Comparison of ENCODE assay signal across 9 cellular contexts in genomic region chr10:8049151-8049873, GRCh38. TPM values are rescaled to one million over a fixed set of nuclear protein-coding genes. Genes with fewer than 3 reads are reported as not detected.
DNase-seq lines count a peak whose midpoint lies in the region; ATAC-seq and TF ChIP-seq lines count a peak whose summit lies in the region.
"Had no signal": no experiment of that assay in that cellular context is flagged by ENCODE, and none has a peak within 500 bp of the region (broad histone marks: within the 10 kb centered on the region; RNA-seq: fewer than 3 reads in every experiment).

No MANE protein-coding gene starts in this region.

- in situ Hi-C loops in brain microvascular endothelial cell (cut with HindIII; ENCODE audit: low pct_ligation_motif_present, low sequenced_read_pairs), result no loop called here

- peaks cover 26 to 62% of the 10 kb centered on the region in 2 donors for H3K4me1 ChIP-seq in thoracic aorta (ENCODE audit: control insufficient read depth in 1 of 2, low read depth in 2 of 2)

- no peak for ATAC-seq in activated naive CD4-positive, alpha-beta T cell treated with anti-CD3 and anti-CD28 coated beads, Interleukin-2, amount 50 U/mL, for 72 hours
- ATAC-seq in activated CD8-positive, alpha-beta T cell treated with anti-CD3 and anti-CD28 coated beads for 36 hours, result no peak
- ATAC-seq in thoracic aorta (ENCODE audit: insufficient number of reproducible peaks, low FRiP score, low read depth) (no peak), HG03045 (IDR thresholded peaks at IDR 0.05; ENCODE audit: unreplicated experiment) (no peak), HG03442 (IDR thresholded peaks at IDR 0.05; ENCODE audit: unreplicated experiment) (no peak)

- intact Hi-C loops in activated naive CD4-positive, alpha-beta T cell treated with anti-CD3 and anti-CD28 coated beads for 36 hours (cut with micrococcal nuclease), result no loop called here
- intact Hi-C loops in activated CD8-positive, alpha-beta T cell treated with anti-CD3 and anti-CD28 coated beads for 36 hours (cut with micrococcal nuclease), result loop anchor here (5.0 to 10.0 kb wide), 3 partner anchors 177 to 1155 kb away; no protein-coding TSS in a partner anchor

- no peaks in the 10 kb centered on the region for H3K9me3 ChIP-seq in thoracic aorta

- POLR2A ChIA-PET in activated CD8-positive, alpha-beta T cell treated with anti-CD3 and anti-CD28 coated beads for 36 hours (lab: Charles Lee), result interaction anchor here (1.2 to 1.5 kb wide), 3 partner anchors 9 to 12 kb away, joined by 3 to 9 read pairs (median 4); no protein-coding TSS in a partner anchor

- H3K4me3 Mint-ChIP-seq in activated naive CD4-positive, alpha-beta T cell treated with anti-CD3 and anti-CD28 coated beads for 36 hours, result peak overlapping the region; percentile 21
- peak overlapping the region; percentile 62 for H3K4me3 Mint-ChIP-seq in activated CD8-positive, alpha-beta T cell treated with anti-CD3 and anti-CD28 coated beads for 36 hours

- H3K9me3 Mint-ChIP-seq in activated naive CD4-positive, alpha-beta T cell treated with anti-CD3 and anti-CD28 coated beads for 36 hours, result no peaks in the 10 kb centered on the region
- no peaks in the 10 kb centered on the region for H3K9me3 Mint-ChIP-seq in activated naive CD4-positive, alpha-beta T cell treated with anti-CD3 and anti-CD28 coated beads, Interleukin-2, amount 50 U/mL, for 72 hours
- H3K9me3 Mint-ChIP-seq in activated CD8-positive, alpha-beta T cell treated with anti-CD3 and anti-CD28 coated beads for 36 hours, result no peaks in the 10 kb centered on the region

- peak overlapping the region; percentile 31 for H3K4me3 ChIP-seq in kidney epithelial cell (ENCODE audit: low read depth, low read length)
- peak overlapping the region; percentile 64 for H3K4me3 ChIP-seq in thoracic aorta
- no peak overlapping the region for H3K4me3 ChIP-seq in brain microvascular endothelial cell (ENCODE audit: low read depth, low read length)

- TF ChIP-seq CTCF in activated CD8-positive, alpha-beta T cell treated with anti-CD3 and anti-CD28 coated beads for 36 hours (IDR thresholded peaks at IDR 0.05), result no peak
- TF ChIP-seq CTCF in kidney epithelial cell (IDR thresholded peaks at IDR 0.05; ENCODE audit: insufficient read depth, low read length, poor library complexity, severe bottlenecking) (no peak), thoracic aorta (IDR thresholded peaks at IDR 0.05) (no peak), brain microvascular endothelial cell (IDR thresholded peaks at IDR 0.05; ENCODE audit: low read depth, low read length, missing control alignments) (no peak)

- H3K27ac ChIP-seq in thoracic aorta, result no peak overlapping the region
- no peak overlapping the region for H3K27ac ChIP-seq in brain microvascular endothelial cell

- H3K36me3 ChIP-seq in kidney epithelial cell (ENCODE audit: control insufficient read depth, insufficient read depth, low read length) (no peaks in the 10 kb centered on the region), thoracic aorta (no peaks in the 10 kb centered on the region), brain microvascular endothelial cell (replicated peaks) (no peaks in the 10 kb centered on the region)

- H3K4me1 Mint-ChIP-seq in activated naive CD4-positive, alpha-beta T cell treated with anti-CD3 and anti-CD28 coated beads for 36 hours (ENCODE audit: low read depth), result peaks cover 52% of the 10 kb centered on the region
- peaks cover 52% of the 10 kb centered on the region for H3K4me1 Mint-ChIP-seq in activated CD8-positive, alpha-beta T cell treated with anti-CD3 and anti-CD28 coated beads for 36 hours (ENCODE audit: low read depth)

- peaks cover 63% of the 10 kb centered on the region for H3K27me3 Mint-ChIP-seq in activated naive CD4-positive, alpha-beta T cell treated with anti-CD3 and anti-CD28 coated beads for 36 hours (ENCODE audit: low read depth)
- H3K27me3 Mint-ChIP-seq in activated CD8-positive, alpha-beta T cell treated with anti-CD3 and anti-CD28 coated beads for 36 hours, result peaks cover 54% of the 10 kb centered on the region

- no peak for DNase-seq in activated naive CD4-positive, alpha-beta T cell treated with anti-CD3 and anti-CD28 coated beads for 36 hours
- no peak for DNase-seq in activated naive CD4-positive, alpha-beta T cell treated with anti-CD3 and anti-CD28 coated beads, Interleukin-2, amount 50 U/mL, for 72 hours (ENCODE audit: low spot score in 2 of 2)
- DNase-seq in activated CD8-positive, alpha-beta T cell treated with anti-CD3 and anti-CD28 coated beads for 36 hours, result peak; percentile 50
- DNase-seq in kidney epithelial cell (ENCODE audit: low read depth) (no peak), thoracic aorta (ENCODE audit: low spot score) (no peak), brain microvascular endothelial cell (no peak)
- DNase-seq: DND-41 had no signal

- H3K27me3 ChIP-seq in kidney epithelial cell (ENCODE audit: control insufficient read depth, insufficient read depth, low read length) (peaks cover 96% of the 10 kb centered on the region), thoracic aorta (replicated peaks; ENCODE audit: insufficient read depth) (peaks cover 28% of the 10 kb centered on the region), brain microvascular endothelial cell (replicated peaks) (peaks cover 94% of the 10 kb centered on the region)

- H3K27ac Mint-ChIP-seq in activated naive CD4-positive, alpha-beta T cell treated with anti-CD3 and anti-CD28 coated beads for 36 hours, result peak overlapping the region; percentile 59
- no peak overlapping the region for H3K27ac Mint-ChIP-seq in activated naive CD4-positive, alpha-beta T cell treated with anti-CD3 and anti-CD28 coated beads, Interleukin-2, amount 50 U/mL, for 72 hours
- H3K27ac Mint-ChIP-seq in activated CD8-positive, alpha-beta T cell treated with anti-CD3 and anti-CD28 coated beads for 36 hours, result no peak overlapping the region

- H3K36me3 Mint-ChIP-seq in activated naive CD4-positive, alpha-beta T cell treated with anti-CD3 and anti-CD28 coated beads for 36 hours (ENCODE audit: low read depth), result no peaks in the 10 kb centered on the region
- H3K36me3 Mint-ChIP-seq in activated naive CD4-positive, alpha-beta T cell treated with anti-CD3 and anti-CD28 coated beads, Interleukin-2, amount 50 U/mL, for 72 hours, result peaks cover 8 to 20% of the 10 kb centered on the region in 2 donors
- no peaks in the 10 kb centered on the region for H3K36me3 Mint-ChIP-seq in activated CD8-positive, alpha-beta T cell treated with anti-CD3 and anti-CD28 coated beads for 36 hours (ENCODE audit: low read depth)

- CTCF ChIA-PET in activated naive CD4-positive, alpha-beta T cell treated with anti-CD3 and anti-CD28 coated beads for 36 hours (lab: Charles Lee), result interaction anchor here (0.6 to 0.7 kb wide), 2 partner anchors 293 to 952 kb away, joined by 3 to 4 read pairs; no protein-coding TSS in a partner anchor
- CTCF ChIA-PET in activated CD8-positive, alpha-beta T cell treated with anti-CD3 and anti-CD28 coated beads for 36 hours (lab: Charles Lee), result interaction anchor here (0.6 kb wide), 1 partner anchor 98 kb away, joined by 3 read pairs; no protein-coding TSS in a partner anchor

RNA-seq across cellular contexts. Expression of gene GATA3, which starts 5.2 kb away (rescaled TPM):
- total RNA-seq in activated naive CD4-positive, alpha-beta T cell treated with anti-CD3 and anti-CD28 coated beads for 36 hours, result 1 to 10 TPM; 3.7 to 4.0 TPM
- 10 to 100 TPM in 1 of 2 donors, 1 to 10 TPM in 1; 5.7 to 28.9 TPM for total RNA-seq in activated naive CD4-positive, alpha-beta T cell treated with anti-CD3 and anti-CD28 coated beads, Interleukin-2, amount 50 U/mL, for 72 hours
- total RNA-seq in activated CD8-positive, alpha-beta T cell treated with anti-CD3 and anti-CD28 coated beads for 36 hours, result 10 to 100 TPM; 24.4 to 27.2 TPM
- total RNA-seq in kidney epithelial cell (7.2 and 10.9 TPM in 2 replicates), thoracic aorta (not detected)
